Comparison of ENCODE assay signal across 1 cellular context in genomic region chr20:7015257-7015656, GRCh38.
TF ChIP-seq lines count a peak whose summit lies in the region.

No MANE protein-coding gene starts in this region.

TF ChIP-seq in GM23338, 12 proteins besides CTCF, POLR2A, EP300 and RAD21 (continued from another document):
- TF ChIP-seq ZNF462 (CRISPR knock-in tag; IDR thresholded peaks at IDR 0.05) = no peak
TF ChIP-seq in GM23338: peak in this region for 0.
